8 cellular contexts compared by ENCODE assay signal in genomic region chr19:29664753-29665214, GRCh38. TPM values are rescaled to one million over a fixed set of nuclear protein-coding genes. Genes with fewer than 3 reads are reported as not detected.
DNase-seq lines count a peak whose midpoint lies in the region; ATAC-seq, FAIRE-seq and TF ChIP-seq lines count a peak whose summit lies in the region.

No MANE protein-coding gene starts in this region.

- no peaks in the 10 kb centered on the region for H3K27me3 Mint-ChIP-seq in MCF 10A (ENCODE audit: insufficient read depth, unreplicated experiment)

- no peak for FAIRE-seq in H54 (lab: Jason Lieb, UNC)
- FAIRE-seq in GM12892 (lab: Jason Lieb, UNC), result no peak

- TF ChIP-seq CTCF in AG04450 (IDR thresholded peaks at IDR 0.05; ENCODE audit: low read depth, low read length), result no peak
- no peak for TF ChIP-seq CTCF in MCF 10A (IDR thresholded peaks at IDR 0.05; ENCODE audit: unreplicated experiment)

- peaks cover 39% of the 10 kb centered on the region for H3K4me1 ChIP-seq in mucosa of stomach (ENCODE audit: control insufficient read depth, insufficient read depth, low read length)

- peak overlapping the region; percentile 53 for H3K9ac ChIP-seq in mucosa of stomach (ENCODE audit: low read length)

- no peak overlapping the region for H3K27ac ChIP-seq in AG04450 (ENCODE audit: low read depth, low read length)

- TF ChIP-seq POLR2A in H54 (IDR thresholded peaks at IDR 0.05; ENCODE audit: low read depth, low read length) (no peak), GM12892 (IDR thresholded peaks at IDR 0.05; ENCODE audit: low read depth, low read length) (no peak)

- H3K27me3 ChIP-seq in AG04450 (ENCODE audit: control insufficient read depth, insufficient read depth, low read length) (no peaks in the 10 kb centered on the region), mucosa of stomach (ENCODE audit: control insufficient read depth, insufficient read depth, low read length) (peaks cover 11% of the 10 kb centered on the region)

- CTCF ChIA-PET in AG04450 (lab: Charles Lee), result interaction anchor here (1.2 to 4.0 kb wide), 3 partner anchors 30 to 54 kb away, joined by 9 to 28 read pairs (median 19); no protein-coding TSS in a partner anchor
- CTCF ChIA-PET in MCF 10A (lab: Yijun Ruan, JAX), result interaction anchor here (0.9 to 1.3 kb wide), 4 partner anchors 19 to 54 kb away, joined by 3 to 4 read pairs (median 3); no protein-coding TSS in a partner anchor

- H3K4me3 ChIP-seq in AG04450 (ENCODE audit: low read depth, low read length) (peak overlapping the region; percentile 81), mucosa of stomach (ENCODE audit: low read length) (peak overlapping the region; percentile 8)

- POLR2A ChIA-PET in AG04450 (lab: Yijun Ruan, JAX), result interaction anchor here (0.8 to 1.1 kb wide), 3 partner anchors 50 to 59 kb away, joined by 3 to 6 read pairs (median 4); partner anchors contain the start of genes C19orf12 and POP4
- POLR2A ChIA-PET in MCF 10A (lab: Yijun Ruan, JAX), result interaction anchor here (0.8 to 0.9 kb wide), 2 partner anchors 19 to 50 kb away, joined by 3 read pairs; partner anchors contain the start of gene C19orf12

- ATAC-seq in HG03159 (IDR thresholded peaks at IDR 0.05; ENCODE audit: unreplicated experiment), result peak; percentile 34

- peak overlapping the region; percentile 76 for H3K4me3 Mint-ChIP-seq in MCF 10A (ENCODE audit: unreplicated experiment)

- H3K36me3 Mint-ChIP-seq in MCF 10A (ENCODE audit: insufficient read depth, unreplicated experiment), result no peaks in the 10 kb centered on the region

- BruUV-seq in MCF 10A (replicated peaks; lab: Mats Ljungman, UMichigan), result no TSS peak

- H3K9me3 Mint-ChIP-seq in MCF 10A (ENCODE audit: unreplicated experiment), result no peaks in the 10 kb centered on the region

- no peaks in the 10 kb centered on the region; the same call in 1 of the 2 replicates for H3K9me3 ChIP-seq in AG04450 (ENCODE audit: control insufficient read depth, insufficient read depth, low read length)
- H3K9me3 ChIP-seq in mucosa of stomach (ENCODE audit: control insufficient read depth, low read length), result no peaks in the 10 kb centered on the region

- peaks cover 16% of the 10 kb centered on the region for H3K4me1 Mint-ChIP-seq in MCF 10A (ENCODE audit: insufficient read depth, unreplicated experiment)

- no peaks in the 10 kb centered on the region for H3K36me3 ChIP-seq in mucosa of stomach (ENCODE audit: control insufficient read depth, insufficient read depth, low read length)

- no peak for DNase-seq in AG04450 (ENCODE audit: low read depth, low spot score)
- no peak for DNase-seq in MCF 10A (ENCODE audit: unreplicated experiment)
- DNase-seq in H54 (ENCODE audit: insufficient read length, low spot score), result no peak
- DNase-seq in NCI-H510A (lab: John Stamatoyannopoulos, UW), result no peak
- DNase-seq in NCI-H1694 (lab: John Stamatoyannopoulos, UW), result no peak
- DNase-seq in GM12892 (ENCODE audit: insufficient read length), result no peak

- H3K27ac Mint-ChIP-seq in MCF 10A (ENCODE audit: low read depth, unreplicated experiment), result no peak overlapping the region

- intact Hi-C loops in MCF 10A (cut with micrococcal nuclease), result loop anchor here (2.0 kb wide), 3 partner anchors 22 to 58 kb away; partner anchors contain the start of gene POP4

RNA-seq across cellular contexts. Expression of gene PLEKHF1, which starts 0.5 kb away (rescaled TPM):
- 5.4 and 6.4 TPM in 2 replicates for polyA plus RNA-seq in AG04450 (2011; rRNA removed)
- 7.9 and 10.2 TPM in 2 replicates for polyA minus RNA-seq in AG04450 (2011; rRNA and poly(A)+ RNA removed)
- 2.9 and 9.6 TPM in 2 replicates for total RNA-seq in MCF 10A (2022)
- polyA plus RNA-seq in GM12892 (2012; ENCODE audit: missing spikeins), result 2.5 TPM

RNA-seq across cellular contexts. Expression of gene C19orf12, which starts 50.3 kb away (rescaled TPM):
- polyA plus RNA-seq in AG04450 (2011; rRNA removed), result 27.1 and 27.9 TPM in 2 replicates
- polyA minus RNA-seq in AG04450 (2011; rRNA and poly(A)+ RNA removed), result 10.9 and 11.3 TPM in 2 replicates
- total RNA-seq in MCF 10A (2022), result 20.2 and 21.6 TPM in 2 replicates
- 13.4 TPM for polyA plus RNA-seq in GM12892 (2012; ENCODE audit: missing spikeins)

RNA-seq across cellular contexts. Expression of gene POP4, which starts 58.7 kb away (rescaled TPM):
- 74.1 and 87.4 TPM in 2 replicates for polyA plus RNA-seq in AG04450 (2011; rRNA removed)
- polyA minus RNA-seq in AG04450 (2011; rRNA and poly(A)+ RNA removed), result 46.6 and 51.5 TPM in 2 replicates
- 60.3 and 82.5 TPM in 2 replicates for total RNA-seq in MCF 10A (2022)
- 65.9 TPM for polyA plus RNA-seq in GM12892 (2012; ENCODE audit: missing spikeins)
